In the genomic region with DNA sequence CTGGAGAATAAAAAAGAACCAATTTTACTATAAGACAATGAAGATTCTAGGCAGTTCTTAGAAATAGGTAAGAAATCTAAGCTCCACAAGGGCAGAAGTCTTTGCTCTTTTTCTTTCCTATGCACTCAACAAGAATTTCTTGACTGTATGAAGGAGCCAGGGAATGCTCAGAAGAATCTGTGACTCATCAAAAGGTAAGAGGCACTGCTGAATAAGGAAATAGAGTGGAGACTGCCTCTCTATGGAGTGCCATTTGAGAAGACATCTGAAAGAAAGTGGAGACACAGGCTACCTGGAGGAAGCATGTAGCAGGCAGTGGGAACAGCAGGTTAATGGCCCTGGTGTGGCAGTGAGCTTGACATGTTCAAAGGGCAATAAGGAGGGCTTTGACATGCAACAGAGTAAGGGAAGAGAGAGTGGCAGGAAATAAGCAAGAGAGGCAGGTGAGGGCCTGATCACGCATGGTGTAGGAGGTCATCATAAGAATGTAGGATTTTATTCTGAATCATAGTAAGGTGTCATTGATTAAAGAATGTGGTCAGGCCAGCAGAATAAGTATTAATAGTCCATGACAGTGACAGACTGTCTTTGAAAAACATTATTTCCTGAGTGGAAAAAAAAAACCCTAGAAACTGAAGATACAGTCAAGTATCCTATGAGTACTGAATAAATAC, we compare ENCODE assay signal across 20 cellular contexts.
"Had no signal": no experiment of that assay in that cellular context is flagged by ENCODE, and none has a peak within 500 bp of the region (broad histone marks: within the 10 kb centered on the region; RNA-seq: fewer than 3 reads in every experiment).

No MANE protein-coding gene starts in this region.

- H3K27ac ChIP-seq: esophagus muscularis mucosa, lower lobe of right lung, neutrophil, thoracic aorta had no signal

- H3K36me3 Mint-ChIP-seq: activated naive CD4-positive, alpha-beta T cell treated with anti-CD3 and anti-CD28 coated beads, Interleukin-2, amount 50 U/mL, for 72 hours; naive thymus-derived CD4-positive, alpha-beta T cell; WTC11 had no signal

- H3K9me3 ChIP-seq: esophagus muscularis mucosa, neutrophil, thoracic aorta had no signal

- DNase-seq: activated CD4-positive, alpha-beta T cell treated with anti-CD3 and anti-CD28 coated beads for 48 hours; activated CD8-positive, alpha-beta memory T cell treated with anti-CD3 and anti-CD28 coated beads, Interleukin-2, amount 50 U/mL, for 48 hours; activated gamma-delta T cell; activated T-cell treated with anti-CD3 and anti-CD28 coated beads, Interleukin-2, amount 50 U/mL, for 72 hours; amniotic stem cell; dermis blood vessel endothelial cell; glutamatergic neuron; hypothalamus; left cardiac atrium; lower lobe of right lung; naive thymus-derived CD4-positive, alpha-beta T cell; retina; stimulated activated CD4-positive, alpha-beta T cell treated with anti-CD3 and anti-CD28 coated beads, Interleukin-12 subunit alpha, Interleukin-12 subunit beta, amount 100 ng/mL, for 4 hours; stimulated activated CD4-positive, alpha-beta T cell treated with anti-CD3 and anti-CD28 coated beads, Interleukin-2, amount 100 ng/mL, for 24 hours; T-helper 17 cell had no signal

- H3K36me3 ChIP-seq: esophagus muscularis mucosa, lower lobe of right lung, neutrophil, thoracic aorta had no signal

- H3K4me3 ChIP-seq: esophagus muscularis mucosa, lower lobe of right lung, thoracic aorta had no signal

- H3K4me1 ChIP-seq: esophagus muscularis mucosa, lower lobe of right lung had no signal

- H3K27ac Mint-ChIP-seq: activated naive CD4-positive, alpha-beta T cell treated with anti-CD3 and anti-CD28 coated beads, Interleukin-2, amount 50 U/mL, for 72 hours; activated T-cell treated with anti-CD3 and anti-CD28 coated beads, Interleukin-2, amount 50 U/mL, for 72 hours; naive thymus-derived CD4-positive, alpha-beta T cell; T-helper 17 cell; WTC11 had no signal

- H3K4me1 Mint-ChIP-seq: naive thymus-derived CD4-positive, alpha-beta T cell; T-helper 17 cell had no signal

- H3K27me3 ChIP-seq: esophagus muscularis mucosa, neutrophil had no signal

- H3K4me3 Mint-ChIP-seq: activated T-cell treated with anti-CD3 and anti-CD28 coated beads, Interleukin-2, amount 50 U/mL, for 72 hours; naive thymus-derived CD4-positive, alpha-beta T cell; T-helper 17 cell; WTC11 had no signal

- H3K27me3 Mint-ChIP-seq: T-helper 17 cell had no signal

- ATAC-seq: activated naive CD4-positive, alpha-beta T cell treated with anti-CD3 and anti-CD28 coated beads, Interleukin-2, amount 50 U/mL, for 72 hours; activated T-cell treated with anti-CD3 and anti-CD28 coated beads, Interleukin-2, amount 50 U/mL, for 72 hours; left cardiac atrium; naive thymus-derived CD4-positive, alpha-beta T cell; T-helper 17 cell; WTC11 had no signal
